ENCODE assay signal across 8 cellular contexts in the genomic region with DNA sequence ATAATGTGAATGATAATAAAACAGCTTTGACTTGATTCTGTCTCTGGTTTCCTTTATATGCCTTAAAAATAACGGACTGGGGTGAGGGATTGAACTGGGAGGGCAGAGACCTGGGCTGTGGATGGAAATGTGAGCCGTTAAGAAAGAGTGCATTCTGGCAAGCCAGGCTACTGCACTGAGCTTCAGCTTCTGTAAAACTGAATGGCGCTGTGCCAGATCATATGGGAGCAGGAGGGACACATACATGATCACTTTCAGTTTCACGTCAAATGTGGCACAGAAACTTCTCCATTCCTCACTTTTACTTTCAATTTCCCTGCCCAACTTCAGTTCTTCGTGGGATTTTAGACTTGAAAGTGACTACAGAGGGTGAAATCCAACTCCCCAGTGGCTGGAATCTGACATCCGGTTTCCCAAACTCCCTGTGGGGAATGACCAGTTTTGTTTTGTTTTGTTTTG. TPM values are rescaled to one million over a fixed set of nuclear protein-coding genes. Genes with fewer than 3 reads are reported as not detected.
A peak's percentile ranks its signal among the peaks of the same experiment; 100 is the strongest.
DNase-seq lines count a peak whose midpoint lies in the region; ATAC-seq, FAIRE-seq and TF ChIP-seq lines count a peak whose summit lies in the region.

No MANE protein-coding gene starts in this region.

- BruUV-seq in PC-9 (replicated peaks; lab: Mats Ljungman, UMichigan) = no TSS peak

- POLR2A ChIA-PET in PC-9 (lab: Charles Lee; ENCODE audit: unreplicated experiment) = interaction anchor here (0.6 kb wide), 1 partner anchor 87 kb away, joined by 4 read pairs; no protein-coding TSS in a partner anchor

- no peak for FAIRE-seq in pancreas (lab: Jason Lieb, UNC)

- H3K9me3 Mint-ChIP-seq in activated T-cell treated with anti-CD3 and anti-CD28 coated beads, Interleukin-2, amount 50 U/mL, for 72 hours = peaks cover 0 to 5% of the 10 kb centered on the region in 2 donors

- H3K9me3 ChIP-seq in PC-9 (ENCODE audit: insufficient read depth, low read depth) = no peaks in the 10 kb centered on the region
- H3K9me3 ChIP-seq in pancreas = no peaks in the 10 kb centered on the region

- H3K27ac ChIP-seq in PC-9 = peak overlapping the region; percentile 73
- peak overlapping the region; percentile 78 to 94 (median 90) for H3K27ac ChIP-seq in pancreas

- H3K9me2 ChIP-seq in PC-9 (ENCODE audit: insufficient read depth) = no peaks in the 10 kb centered on the region

- H3K4me1 ChIP-seq in PC-9 (replicated peaks; ENCODE audit: insufficient read depth) (peaks cover 96% of the 10 kb centered on the region), pancreas (peaks cover 0 to 20% (median 0%) of the 10 kb centered on the region in 3 donors)

- 0 to 1% methylated on average over 6 of the region's 6 CpGs for WGBS in pancreas, 2 donors

- H3K4me3 ChIP-seq in PC-9 = peak overlapping the region; percentile 90
- H3K4me3 ChIP-seq in fibroblast of the aortic adventitia (ENCODE audit: low read depth, low read length) = peak overlapping the region; percentile 76
- H3K4me3 ChIP-seq in pancreas = peak overlapping the region; percentile 43 to 56 (median 50)

- no peaks in the 10 kb centered on the region for H4K20me1 ChIP-seq in PC-9 (ENCODE audit: insufficient read depth)

- H3K27me3 Mint-ChIP-seq in activated T-cell treated with anti-CD3 and anti-CD28 coated beads, Interleukin-2, amount 50 U/mL, for 72 hours (ENCODE audit: low read depth) = no peaks in the 10 kb centered on the region

- H3K27ac Mint-ChIP-seq in activated T-cell treated with anti-CD3 and anti-CD28 coated beads, Interleukin-2, amount 50 U/mL, for 72 hours = peak overlapping the region; percentile 27

- H3K36me3 Mint-ChIP-seq in activated T-cell treated with anti-CD3 and anti-CD28 coated beads, Interleukin-2, amount 50 U/mL, for 72 hours (ENCODE audit: insufficient read depth in 2 of 2) = peaks cover 2 to 12% of the 10 kb centered on the region in 2 donors

- peak overlapping the region; percentile 90 for H3K4me2 ChIP-seq in PC-9

- H3K27me3 ChIP-seq in PC-9 (ENCODE audit: insufficient read depth, low read depth) = no peaks in the 10 kb centered on the region
- no peaks in the 10 kb centered on the region for H3K27me3 ChIP-seq in pancreas

- H3K36me3 ChIP-seq in PC-9 (ENCODE audit: low read depth) (no peaks in the 10 kb centered on the region), pancreas (no peaks in the 10 kb centered on the region)

- intact Hi-C loops in PC-9 (cut with micrococcal nuclease; ENCODE audit: unreplicated experiment) (loop anchor here (5.0 to 10.0 kb wide), 2 partner anchors 275 to 1137 kb away; no protein-coding TSS in a partner anchor), pancreas (cut with DNase I) (no loop called here)

- peaks cover 77% of the 10 kb centered on the region for H3K4me1 Mint-ChIP-seq in activated T-cell treated with anti-CD3 and anti-CD28 coated beads, Interleukin-2, amount 50 U/mL, for 72 hours (ENCODE audit: low read depth)

- no peak overlapping the region for H2AFZ ChIP-seq in PC-9

- peak overlapping the region; percentile 99 to 100 for H3K4me3 Mint-ChIP-seq in activated T-cell treated with anti-CD3 and anti-CD28 coated beads, Interleukin-2, amount 50 U/mL, for 72 hours

- peak; percentile 40 for ATAC-seq in HG03135 (IDR thresholded peaks at IDR 0.05; ENCODE audit: unreplicated experiment)
- ATAC-seq in activated T-cell treated with anti-CD3 and anti-CD28 coated beads, Interleukin-2, amount 50 U/mL, for 72 hours (replicated peaks in 1 of 2) = peak; percentile 40 to 46
- peak; percentile 12 to 58 (median 32) for ATAC-seq in pancreas

- TF ChIP-seq CTCF in PC-9 (conservative IDR thresholded peaks at IDR 0.05) (no peak), fibroblast of the aortic adventitia (IDR thresholded peaks at IDR 0.05; ENCODE audit: insufficient read depth, low read length) (no peak), pancreas (IDR thresholded peaks at IDR 0.05) (no peak)

- CTCF ChIA-PET in PC-9 (lab: Charles Lee) = interaction anchor here (0.7 kb wide), 1 partner anchor 668 kb away, joined by 3 read pairs; no protein-coding TSS in a partner anchor

- no peaks in the 10 kb centered on the region; the same call in 1 of the 2 replicates for H3K79me2 ChIP-seq in PC-9 (ENCODE audit: low read depth)

- DNase-seq in NCI-H82 (lab: John Stamatoyannopoulos, UW) = peak; percentile 27
- DNase-seq in NCI-H82 treated with DMSO at 0.1 percent for 48 hours (lab: John Stamatoyannopoulos, UW; ENCODE audit: unreplicated experiment) = no peak
- peak in 1 of 2 experiments; percentile 57 for DNase-seq in PC-9
- DNase-seq in activated T-cell treated with anti-CD3 and anti-CD28 coated beads, Interleukin-2, amount 50 U/mL, for 72 hours = peak; percentile 80 to 90
- DNase-seq in fibroblast of the aortic adventitia (ENCODE audit: low read depth) = peak; percentile 88
- DNase-seq in pancreas = peak in 4 of 6 donors; percentile 46 to 87 (median 63)
- peak; percentile 80 for DNase-seq in ureter (ENCODE audit: low spot score)

- peaks cover 67% of the 10 kb centered on the region for H3F3A ChIP-seq in PC-9 (ENCODE audit: insufficient read depth, low read depth)

RNA-seq across cellular contexts. Expression of a gene that starts 1.1 kb away (rescaled TPM):
- 203 and 353 TPM in 2 replicates for total RNA-seq in PC-9 (2021)
- total RNA-seq in activated T-cell treated with anti-CD3 and anti-CD28 coated beads, Interleukin-2, amount 50 U/mL, for 72 hours = 100 to 1,000 TPM; 391 to 529 TPM
- total RNA-seq in fibroblast of the aortic adventitia (ENCODE audit: low replicate concordance) = 8.3 and 114 TPM in 2 replicates
- 100 to 1,000 TPM in 3 of 6 donors, 10 to 100 TPM in 3; 71.0 to 389 (median 110) TPM for total RNA-seq in pancreas
- polyA plus RNA-seq in pancreas = 100 to 1,000 TPM; 254 to 495 TPM
- total RNA-seq in ureter = 113 TPM

RNA-seq across cellular contexts. Expression of a gene that starts 16.1 kb away (rescaled TPM):
- total RNA-seq in PC-9 (2021) = 22.0 and 22.2 TPM in 2 replicates
- 100 to 1,000 TPM in 1 of 2 donors, 10 to 100 TPM in 1; 94.7 to 204 TPM for total RNA-seq in activated T-cell treated with anti-CD3 and anti-CD28 coated beads, Interleukin-2, amount 50 U/mL, for 72 hours
- total RNA-seq in fibroblast of the aortic adventitia (ENCODE audit: low replicate concordance) = 54.7 and 103 TPM in 2 replicates
- total RNA-seq in pancreas = 100 to 1,000 TPM in 4 of 6 donors, 10 to 100 TPM in 2; 36.1 to 233 (median 158) TPM
- 100 to 1,000 TPM; 293 to 646 TPM for polyA plus RNA-seq in pancreas
- total RNA-seq in ureter = 98.7 TPM

RNA-seq across cellular contexts. Expression of a gene that starts 20.2 kb away (rescaled TPM):
- not detected in 2 replicates for total RNA-seq in PC-9 (2021)
- total RNA-seq in activated T-cell treated with anti-CD3 and anti-CD28 coated beads, Interleukin-2, amount 50 U/mL, for 72 hours = 1 to 10 TPM; 3.9 to 6.8 TPM
- total RNA-seq in fibroblast of the aortic adventitia (ENCODE audit: low replicate concordance) = not detected in 2 replicates
- under 1 TPM in 2 of 6 donors, not detected in 4; 0.41 to 0.43 TPM for total RNA-seq in pancreas
- 1 to 10 TPM; 1.1 to 4.6 TPM for polyA plus RNA-seq in pancreas
- 1.5 TPM for total RNA-seq in ureter

RNA-seq across cellular contexts. Expression of a gene that starts 23.0 kb away (rescaled TPM):
- total RNA-seq in PC-9 (2021) (not detected in 2 replicates), fibroblast of the aortic adventitia (ENCODE audit: low replicate concordance) (3.4 and 10.3 TPM in 2 replicates), pancreas (10 to 100 TPM in 4 of 6 donors, 1 to 10 TPM in 2; 8.3 to 28.8 (median 11.9) TPM), ureter (18.8 TPM)
- under 1 TPM in 1 of 2 donors, not detected in 1; 0.91 TPM for total RNA-seq in activated T-cell treated with anti-CD3 and anti-CD28 coated beads, Interleukin-2, amount 50 U/mL, for 72 hours
- polyA plus RNA-seq in pancreas = 10 to 100 TPM; 29.7 to 34.6 TPM

RNA-seq across cellular contexts. Expression of a gene that starts 29.0 kb away (rescaled TPM):
- total RNA-seq in PC-9 (2021) (16.9 and 23.5 TPM in 2 replicates), fibroblast of the aortic adventitia (ENCODE audit: low replicate concordance) (0.72 TPM in 1 of 2 replicates, not detected in the other), pancreas (1 to 10 TPM; 1.6 to 6.6 (median 4.0) TPM), ureter (22.3 TPM)
- total RNA-seq in activated T-cell treated with anti-CD3 and anti-CD28 coated beads, Interleukin-2, amount 50 U/mL, for 72 hours = 1 to 10 TPM in 1 of 2 donors, under 1 TPM in 1; 0.74 to 1.5 TPM
- polyA plus RNA-seq in pancreas = 10 to 100 TPM; 15.0 to 66.7 TPM
